In genomic region chr21:46636181-46636512, GRCh38 we compare ENCODE assay signal across 8 cellular contexts. TPM values are rescaled to one million over a fixed set of nuclear protein-coding genes. Genes with fewer than 3 reads are reported as not detected.
DNase-seq lines count a peak whose midpoint lies in the region; ATAC-seq, FAIRE-seq and TF ChIP-seq lines count a peak whose summit lies in the region.

No MANE protein-coding gene starts in this region.

- H3K9ac ChIP-seq in GM12878 (ENCODE audit: control insufficient read depth, insufficient read depth, low read length): peak overlapping the region; percentile 76

- H3K36me3 ChIP-seq in GM12878 (ENCODE audit: control insufficient read depth in 2 of 2, insufficient read depth in 2 of 2, low read length in 1 of 2) (peaks cover 0 to 7% of the 10 kb centered on the region in 2 experiments; a peak in 1 of 4 replicates), lung (ENCODE audit: control insufficient read depth in 2 of 2, insufficient read depth in 2 of 2, low read length in 2 of 2) (no peaks in the 10 kb centered on the region), upper lobe of left lung (peaks cover 1 to 5% (median 2%) of the 10 kb centered on the region in 4 donors)

- no peaks in the 10 kb centered on the region for H3K27me3 ChIP-seq in GM12878 (replicated peaks in 1 of 2; ENCODE audit: control insufficient read depth in 2 of 2, insufficient read depth in 2 of 2, low read length in 1 of 2)
- H3K27me3 ChIP-seq in lung (ENCODE audit: control insufficient read depth, insufficient read depth): no peaks in the 10 kb centered on the region
- no peaks in the 10 kb centered on the region for H3K27me3 ChIP-seq in upper lobe of left lung

- peak overlapping the region; percentile 91 for H3K27ac Mint-ChIP-seq in activated naive CD4-positive, alpha-beta T cell treated with anti-CD3 and anti-CD28 coated beads, Interleukin-2, amount 10 ng/mL, durations not matched to agents 7 days and 5 days

- no TSS peak for BruUV-seq in GM12878 (replicated peaks; lab: Mats Ljungman, UMichigan)

- 26% methylated on average over 8 of the region's 8 CpGs for WGBS in GM12878 (ENCODE audit: insufficient coverage, insufficient replicate concordance, low lambda C conversion rate, missing lambda C conversion rate)
- WGBS in lung, 2 donors: 6 to 18% methylated on average over 8 of the region's 8 CpGs
- WGBS in upper lobe of left lung, 2 donors: 8% methylated on average over 8 of the region's 8 CpGs

- H3K27ac ChIP-seq in GM12878 (ENCODE audit: control insufficient read depth, insufficient read depth): no peak overlapping the region
- H3K27ac ChIP-seq in lung (ENCODE audit: low read depth in 1 of 2, low read length in 1 of 2): peak overlapping the region; percentile 95 to 99
- peak overlapping the region; percentile 99 to 100 (median 100) for H3K27ac ChIP-seq in upper lobe of left lung

- RAD21 ChIA-PET in GM12878 (lab: Charles Lee; ENCODE audit: unreplicated experiment): interaction anchor here (1.2 to 1.5 kb wide), 3 partner anchors 9 to 135 kb away, joined by 3 to 9 read pairs (median 5); no protein-coding TSS in a partner anchor

- peak overlapping the region; percentile 98 for H2AFZ ChIP-seq in GM12878 (ENCODE audit: control insufficient read depth, low read depth, low read length)

- POLR2A ChIA-PET in GM12878 (lab: Charles Lee): interaction anchor here (0.6 to 2.7 kb wide), 6 partner anchors 14 to 409 kb away, joined by 3 to 15 read pairs (median 4); no protein-coding TSS in a partner anchor

- H3K4me1 Mint-ChIP-seq in activated naive CD4-positive, alpha-beta T cell treated with anti-CD3 and anti-CD28 coated beads, Interleukin-2, amount 10 ng/mL, durations not matched to agents 7 days and 5 days: peaks cover 79% of the 10 kb centered on the region

- no peak for TF ChIP-seq POLR2A in GM12878 (IDR thresholded peaks at IDR 0.05; ENCODE audit: low read depth, low read length)
- TF ChIP-seq POLR2A in upper lobe of left lung (IDR thresholded peaks at IDR 0.05): no peak

- H3K27me3 Mint-ChIP-seq in activated naive CD4-positive, alpha-beta T cell treated with anti-CD3 and anti-CD28 coated beads, Interleukin-2, amount 10 ng/mL, durations not matched to agents 7 days and 5 days: no peaks in the 10 kb centered on the region

- TF ChIP-seq RAD21 in GM12878 (IDR thresholded peaks at IDR 0.05; ENCODE audit: insufficient read depth, low read depth, low read length): no peak

- no peaks in the 10 kb centered on the region for H4K20me1 ChIP-seq in GM12878 (ENCODE audit: control insufficient read depth, insufficient read depth)

- intact Hi-C loops in GM12878 (cut with micrococcal nuclease; ENCODE audit: unreplicated experiment): no loop called here

- no peak for DNase-seq in activated naive CD4-positive, alpha-beta T cell treated with anti-CD3 and anti-CD28 coated beads, Interleukin-2, amount 10 ng/mL, durations not matched to agents 7 days and 5 days
- no peak for DNase-seq in activated naive CD4-positive, alpha-beta T cell (lab: John Stamatoyannopoulos, UW)
- no peak for DNase-seq in GM12878 (ENCODE audit: low read depth, low spot score)
- no peak for DNase-seq in lung (ENCODE audit: low spot score)
- DNase-seq in upper lobe of left lung: no peak
- no peak for DNase-seq in NCI-H2107 treated with DMSO at 0.1 percent for 48 hours (lab: John Stamatoyannopoulos, UW; ENCODE audit: unreplicated experiment)

- peak overlapping the region; percentile 87 for H3K4me2 ChIP-seq in GM12878 (ENCODE audit: control insufficient read depth, insufficient read depth)

- ATAC-seq in GM12878: no peak
- no peak for ATAC-seq in lung (ENCODE audit: insufficient read depth, low FRiP score)
- ATAC-seq in upper lobe of left lung (ENCODE audit: low FRiP score in 2 of 2): no peak
- no peak for ATAC-seq in HG03439 (IDR thresholded peaks at IDR 0.05; ENCODE audit: unreplicated experiment)
- no peak for ATAC-seq in GM19455 (IDR thresholded peaks at IDR 0.05; ENCODE audit: unreplicated experiment)

- no peak for TF ChIP-seq CTCF in GM12878 (IDR thresholded peaks at IDR 0.05 in 2 of 3, conservative IDR thresholded peaks at IDR 0.05 in 1 of 3; ENCODE audit: control insufficient read depth in 2 of 3, extremely low read depth in 1 of 3, insufficient read depth in 1 of 3, low read depth in 3 of 3, low read length in 3 of 3)
- TF ChIP-seq CTCF in lung (IDR thresholded peaks at IDR 0.05; ENCODE audit: control extremely low read depth, extremely low read depth): no peak
- no peak for TF ChIP-seq CTCF in upper lobe of left lung (IDR thresholded peaks at IDR 0.05)

- H3K9me3 Mint-ChIP-seq in activated naive CD4-positive, alpha-beta T cell treated with anti-CD3 and anti-CD28 coated beads, Interleukin-2, amount 10 ng/mL, durations not matched to agents 7 days and 5 days: no peaks in the 10 kb centered on the region

- no peak for FAIRE-seq in GM12878 (lab: Jason Lieb, UNC)

- H3K4me1 ChIP-seq in GM12878 (ENCODE audit: control insufficient read depth, insufficient read depth, low read length): no peaks in the 10 kb centered on the region
- peaks cover 0 to 9% of the 10 kb centered on the region in 2 donors for H3K4me1 ChIP-seq in lung (ENCODE audit: control insufficient read depth in 2 of 2, insufficient read depth in 2 of 2, low read length in 2 of 2)
- peaks cover 27 to 40% (median 37%) of the 10 kb centered on the region in 4 donors for H3K4me1 ChIP-seq in upper lobe of left lung

- SMC1A ChIA-PET in GM12878 (lab: Charles Lee; ENCODE audit: uncharacterized antibody, unreplicated experiment): interaction anchor here (1.1 to 4.1 kb wide), 4 partner anchors 28 to 493 kb away, joined by 3 to 17 read pairs (median 4); no protein-coding TSS in a partner anchor

- CTCF ChIA-PET in activated naive CD4-positive, alpha-beta T cell treated with anti-CD3 and anti-CD28 coated beads, Interleukin-2, amount 10 ng/mL, durations not matched to agents 7 days and 5 days (lab: Charles Lee): interaction anchor here (0.9 to 1.4 kb wide), 2 partner anchors 17 to 79 kb away, joined by 3 to 5 read pairs; no protein-coding TSS in a partner anchor
- CTCF ChIA-PET in GM12878 (lab: Yijun Ruan, JAX): interaction anchor here (1.2 to 1.6 kb wide), 2 partner anchors 178 to 492 kb away, joined by 5 to 6 read pairs; no protein-coding TSS in a partner anchor

- H3K79me2 ChIP-seq in GM12878 (ENCODE audit: control insufficient read depth, insufficient read depth, low read length): peaks cover 12% of the 10 kb centered on the region

- H3K4me3 ChIP-seq in GM12878 (peak overlapping the region; percentile 83), lung (peak overlapping the region; percentile 91), upper lobe of left lung (peak overlapping the region; percentile 75 to 94 (median 86))

- TF ChIP-seq EP300 in GM12878 (IDR thresholded peaks at IDR 0.05; ENCODE audit: borderline replicate concordance in 1 of 2, control insufficient read depth in 1 of 2, low read depth in 2 of 2, low read length in 2 of 2): no peak
- TF ChIP-seq EP300 in upper lobe of left lung (IDR thresholded peaks at IDR 0.05): no peak

- H3K4me3 Mint-ChIP-seq in activated naive CD4-positive, alpha-beta T cell treated with anti-CD3 and anti-CD28 coated beads, Interleukin-2, amount 10 ng/mL, durations not matched to agents 7 days and 5 days: peak overlapping the region; percentile 98

- H3K9me3 ChIP-seq in GM12878 (replicated peaks; ENCODE audit: control insufficient read depth, insufficient read depth, low read length) (no peaks in the 10 kb centered on the region), lung (ENCODE audit: control insufficient read depth in 2 of 2, insufficient read depth in 1 of 2, low read length in 1 of 2) (no peaks in the 10 kb centered on the region), upper lobe of left lung (no peaks in the 10 kb centered on the region)

- in situ Hi-C loops in GM12878 (cut with MboI): no loop called here

- peaks cover 32% of the 10 kb centered on the region for H3K36me3 Mint-ChIP-seq in activated naive CD4-positive, alpha-beta T cell treated with anti-CD3 and anti-CD28 coated beads, Interleukin-2, amount 10 ng/mL, durations not matched to agents 7 days and 5 days

RNA-seq across cellular contexts. Expression of gene PRMT2, which starts 0.7 kb away (rescaled TPM):
- total RNA-seq in GM12878 (2013; cell fraction: nucleolus; rRNA removed): 83.7 and 91.1 TPM in 2 replicates
- total RNA-seq in GM12878 (2014; rRNA removed): 27.8 and 31.7 TPM in 2 replicates
- 31.1 and 32.6 TPM in 2 replicates for total RNA-seq in GM12878 (2014; rRNA removed; fragmentation: Illumina TruSeq; extraction: Trizol)
- 34.2 and 37.2 TPM in 2 replicates for total RNA-seq in GM12878 (2021)
- polyA plus RNA-seq in GM12878 (2011; ENCODE audit: low read depth): 38.1 TPM
- polyA plus RNA-seq in GM12878 (2011; rRNA removed): 40.6 and 44.0 TPM in 2 replicates
- polyA plus RNA-seq in GM12878 (2011; cell fraction: cytosol; rRNA removed): 51.5 and 58.0 TPM in 2 replicates
- 78.9 and 89.1 TPM in 2 replicates for polyA plus RNA-seq in GM12878 (2011; cell fraction: nucleus; rRNA removed)
- 45.0 and 48.0 TPM in 2 replicates for polyA plus RNA-seq in GM12878 (2012)
- 23.5 and 35.2 TPM in 2 replicates for polyA plus RNA-seq in GM12878 (2014; fragmentation: Illumina TruSeq; extraction: Trizol)
- 10 to 100 TPM; 16.1 to 24.1 TPM for polyA plus RNA-seq in GM12878 (2014; fragmentation: Nextera tagmentation; extraction: Ambion mirVana)
- 36.4 and 40.4 TPM in 2 replicates for polyA plus RNA-seq in GM12878 (2014; rRNA removed)
- polyA plus RNA-seq in GM12878 (2016; fragmentation: Nextera tagmentation; extraction: Ambion mirVana): 10 to 100 TPM; 47.3 to 48.6 TPM
- 37.5 and 44.9 TPM in 2 replicates for polyA minus RNA-seq in GM12878 (2011; rRNA and poly(A)+ RNA removed)
- polyA minus RNA-seq in GM12878 (2011; cell fraction: cytosol; rRNA and poly(A)+ RNA removed): 7.9 and 9.2 TPM in 2 replicates
- 17.4 and 27.7 TPM in 2 replicates for polyA minus RNA-seq in GM12878 (2011; cell fraction: nucleus; rRNA and poly(A)+ RNA removed)
- total RNA-seq in lung: 100 to 1,000 TPM in 1 of 2 donors, 10 to 100 TPM in 1; 93.8 to 114 TPM
- 10 to 100 TPM; 58.2 to 87.8 TPM for polyA plus RNA-seq in lung
- total RNA-seq in upper lobe of left lung: 100 to 1,000 TPM in 5 of 6 donors, 10 to 100 TPM in 1; 91.6 to 152 (median 115) TPM

RNA-seq across cellular contexts. Expression of gene S100B, which starts 31.3 kb away (rescaled TPM):
- not detected in 2 replicates for total RNA-seq in GM12878 (2013; cell fraction: nucleolus; rRNA removed)
- total RNA-seq in GM12878 (2014; rRNA removed) (not detected in 2 replicates), GM12878 (2014; rRNA removed; fragmentation: Illumina TruSeq; extraction: Trizol) (0.22 TPM in 1 of 2 replicates, not detected in the other), GM12878 (2021) (not detected in 2 replicates), lung (1 to 10 TPM; 3.2 to 5.6 TPM), upper lobe of left lung (1 to 10 TPM in 4 of 6 donors, not detected in 2; 1.8 to 4.5 (median 2.7) TPM)
- polyA plus RNA-seq in GM12878 (2011; ENCODE audit: low read depth): not detected
- polyA plus RNA-seq in GM12878 (2011; rRNA removed) (not detected in 2 replicates), GM12878 (2014; fragmentation: Illumina TruSeq; extraction: Trizol) (not detected in 2 replicates), GM12878 (2014; fragmentation: Nextera tagmentation; extraction: Ambion mirVana) (under 1 TPM in 1 of 2 experiments, not detected in 1; 0.11 TPM), GM12878 (2014; rRNA removed) (not detected in 2 replicates), GM12878 (2016; fragmentation: Nextera tagmentation; extraction: Ambion mirVana) (not detected), lung (1 to 10 TPM; 5.2 to 6.0 TPM)
- polyA plus RNA-seq in GM12878 (2011; cell fraction: cytosol; rRNA removed): not detected in 2 replicates
- not detected in 2 replicates for polyA plus RNA-seq in GM12878 (2011; cell fraction: nucleus; rRNA removed)
- polyA plus RNA-seq in GM12878 (2012): not detected in 2 replicates
- polyA minus RNA-seq in GM12878 (2011; rRNA and poly(A)+ RNA removed): not detected in 2 replicates
- polyA minus RNA-seq in GM12878 (2011; cell fraction: cytosol; rRNA and poly(A)+ RNA removed): not detected in 2 replicates
- polyA minus RNA-seq in GM12878 (2011; cell fraction: nucleus; rRNA and poly(A)+ RNA removed): not detected in 2 replicates
